ENCODE assay signal across 1 cellular context in the genomic region with DNA sequence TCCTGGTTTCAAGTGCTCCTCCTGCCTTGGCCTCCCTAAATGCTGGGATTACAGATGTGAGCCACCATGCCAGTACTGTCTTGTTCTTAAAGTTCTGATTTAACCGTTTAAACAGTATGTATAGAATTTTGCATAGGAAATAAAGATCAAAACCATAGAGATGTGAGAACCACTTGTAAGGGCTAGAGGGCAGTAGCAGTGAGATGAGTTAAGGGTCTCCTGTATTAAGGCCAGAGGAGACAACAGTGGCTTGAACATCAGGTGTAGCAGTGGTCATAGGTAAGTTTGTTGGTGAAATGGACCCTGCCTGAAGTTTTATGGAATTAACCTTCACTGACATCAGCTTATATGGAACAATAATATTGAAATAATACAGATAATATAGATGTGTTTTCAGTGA.
TF ChIP-seq lines count a peak whose summit lies in the region.

No MANE protein-coding gene starts in this region.

TF ChIP-seq in GM23338, 12 proteins besides CTCF, POLR2A, EP300 and RAD21 (continued from another document):
- TF ChIP-seq, protein P1, sequence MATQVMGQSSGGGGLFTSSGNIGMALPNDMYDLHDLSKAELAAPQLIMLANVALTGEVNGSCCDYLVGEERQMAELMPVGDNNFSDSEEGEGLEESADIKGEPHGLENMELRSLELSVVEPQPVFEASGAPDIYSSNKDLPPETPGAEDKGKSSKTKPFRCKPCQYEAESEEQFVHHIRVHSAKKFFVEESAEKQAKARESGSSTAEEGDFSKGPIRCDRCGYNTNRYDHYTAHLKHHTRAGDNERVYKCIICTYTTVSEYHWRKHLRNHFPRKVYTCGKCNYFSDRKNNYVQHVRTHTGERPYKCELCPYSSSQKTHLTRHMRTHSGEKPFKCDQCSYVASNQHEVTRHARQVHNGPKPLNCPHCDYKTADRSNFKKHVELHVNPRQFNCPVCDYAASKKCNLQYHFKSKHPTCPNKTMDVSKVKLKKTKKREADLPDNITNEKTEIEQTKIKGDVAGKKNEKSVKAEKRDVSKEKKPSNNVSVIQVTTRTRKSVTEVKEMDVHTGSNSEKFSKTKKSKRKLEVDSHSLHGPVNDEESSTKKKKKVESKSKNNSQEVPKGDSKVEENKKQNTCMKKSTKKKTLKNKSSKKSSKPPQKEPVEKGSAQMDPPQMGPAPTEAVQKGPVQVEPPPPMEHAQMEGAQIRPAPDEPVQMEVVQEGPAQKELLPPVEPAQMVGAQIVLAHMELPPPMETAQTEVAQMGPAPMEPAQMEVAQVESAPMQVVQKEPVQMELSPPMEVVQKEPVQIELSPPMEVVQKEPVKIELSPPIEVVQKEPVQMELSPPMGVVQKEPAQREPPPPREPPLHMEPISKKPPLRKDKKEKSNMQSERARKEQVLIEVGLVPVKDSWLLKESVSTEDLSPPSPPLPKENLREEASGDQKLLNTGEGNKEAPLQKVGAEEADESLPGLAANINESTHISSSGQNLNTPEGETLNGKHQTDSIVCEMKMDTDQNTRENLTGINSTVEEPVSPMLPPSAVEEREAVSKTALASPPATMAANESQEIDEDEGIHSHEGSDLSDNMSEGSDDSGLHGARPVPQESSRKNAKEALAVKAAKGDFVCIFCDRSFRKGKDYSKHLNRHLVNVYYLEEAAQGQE (IDR thresholded peaks at IDR 0.05; ENCODE audit: unreplicated experiment), result no peak
- TF ChIP-seq STAT1 (IDR thresholded peaks at IDR 0.05; ENCODE audit: unreplicated experiment), result no peak
- TF ChIP-seq, protein P2, sequence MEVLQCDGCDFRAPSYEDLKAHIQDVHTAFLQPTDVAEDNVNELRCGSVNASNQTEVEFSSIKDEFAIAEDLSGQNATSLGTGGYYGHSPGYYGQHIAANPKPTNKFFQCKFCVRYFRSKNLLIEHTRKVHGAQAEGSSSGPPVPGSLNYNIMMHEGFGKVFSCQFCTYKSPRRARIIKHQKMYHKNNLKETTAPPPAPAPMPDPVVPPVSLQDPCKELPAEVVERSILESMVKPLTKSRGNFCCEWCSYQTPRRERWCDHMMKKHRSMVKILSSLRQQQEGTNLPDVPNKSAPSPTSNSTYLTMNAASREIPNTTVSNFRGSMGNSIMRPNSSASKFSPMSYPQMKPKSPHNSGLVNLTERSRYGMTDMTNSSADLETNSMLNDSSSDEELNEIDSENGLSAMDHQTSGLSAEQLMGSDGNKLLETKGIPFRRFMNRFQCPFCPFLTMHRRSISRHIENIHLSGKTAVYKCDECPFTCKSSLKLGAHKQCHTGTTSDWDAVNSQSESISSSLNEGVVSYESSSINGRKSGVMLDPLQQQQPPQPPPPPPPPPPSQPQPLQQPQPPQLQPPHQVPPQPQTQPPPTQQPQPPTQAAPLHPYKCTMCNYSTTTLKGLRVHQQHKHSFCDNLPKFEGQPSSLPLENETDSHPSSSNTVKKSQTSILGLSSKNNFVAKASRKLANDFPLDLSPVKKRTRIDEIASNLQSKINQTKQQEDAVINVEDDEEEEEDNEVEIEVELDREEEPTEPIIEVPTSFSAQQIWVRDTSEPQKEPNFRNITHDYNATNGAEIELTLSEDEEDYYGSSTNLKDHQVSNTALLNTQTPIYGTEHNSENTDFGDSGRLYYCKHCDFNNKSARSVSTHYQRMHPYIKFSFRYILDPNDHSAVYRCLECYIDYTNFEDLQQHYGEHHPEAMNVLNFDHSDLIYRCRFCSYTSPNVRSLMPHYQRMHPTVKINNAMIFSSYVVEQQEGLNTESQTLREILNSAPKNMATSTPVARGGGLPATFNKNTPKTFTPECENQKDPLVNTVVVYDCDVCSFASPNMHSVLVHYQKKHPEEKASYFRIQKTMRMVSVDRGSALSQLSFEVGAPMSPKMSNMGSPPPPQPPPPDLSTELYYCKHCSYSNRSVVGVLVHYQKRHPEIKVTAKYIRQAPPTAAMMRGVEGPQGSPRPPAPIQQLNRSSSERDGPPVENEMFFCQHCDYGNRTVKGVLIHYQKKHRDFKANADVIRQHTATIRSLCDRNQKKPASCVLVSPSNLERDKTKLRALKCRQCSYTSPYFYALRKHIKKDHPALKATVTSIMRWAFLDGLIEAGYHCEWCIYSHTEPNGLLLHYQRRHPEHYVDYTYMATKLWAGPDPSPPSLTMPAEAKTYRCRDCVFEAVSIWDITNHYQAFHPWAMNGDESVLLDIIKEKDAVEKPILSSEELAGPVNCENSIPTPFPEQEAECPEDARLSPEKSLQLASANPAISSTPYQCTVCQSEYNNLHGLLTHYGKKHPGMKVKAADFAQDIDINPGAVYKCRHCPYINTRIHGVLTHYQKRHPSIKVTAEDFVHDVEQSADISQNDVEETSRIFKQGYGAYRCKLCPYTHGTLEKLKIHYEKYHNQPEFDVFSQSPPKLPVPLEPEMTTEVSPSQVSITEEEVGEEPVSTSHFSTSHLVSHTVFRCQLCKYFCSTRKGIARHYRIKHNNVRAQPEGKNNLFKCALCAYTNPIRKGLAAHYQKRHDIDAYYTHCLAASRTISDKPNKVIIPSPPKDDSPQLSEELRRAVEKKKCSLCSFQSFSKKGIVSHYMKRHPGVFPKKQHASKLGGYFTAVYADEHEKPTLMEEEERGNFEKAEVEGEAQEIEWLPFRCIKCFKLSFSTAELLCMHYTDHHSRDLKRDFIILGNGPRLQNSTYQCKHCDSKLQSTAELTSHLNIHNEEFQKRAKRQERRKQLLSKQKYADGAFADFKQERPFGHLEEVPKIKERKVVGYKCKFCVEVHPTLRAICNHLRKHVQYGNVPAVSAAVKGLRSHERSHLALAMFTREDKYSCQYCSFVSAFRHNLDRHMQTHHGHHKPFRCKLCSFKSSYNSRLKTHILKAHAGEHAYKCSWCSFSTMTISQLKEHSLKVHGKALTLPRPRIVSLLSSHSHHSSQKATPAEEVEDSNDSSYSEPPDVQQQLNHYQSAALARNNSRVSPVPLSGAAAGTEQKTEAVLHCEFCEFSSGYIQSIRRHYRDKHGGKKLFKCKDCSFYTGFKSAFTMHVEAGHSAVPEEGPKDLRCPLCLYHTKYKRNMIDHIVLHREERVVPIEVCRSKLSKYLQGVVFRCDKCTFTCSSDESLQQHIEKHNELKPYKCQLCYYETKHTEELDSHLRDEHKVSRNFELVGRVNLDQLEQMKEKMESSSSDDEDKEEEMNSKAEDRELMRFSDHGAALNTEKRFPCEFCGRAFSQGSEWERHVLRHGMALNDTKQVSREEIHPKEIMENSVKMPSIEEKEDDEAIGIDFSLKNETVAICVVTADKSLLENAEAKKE (CRISPR knock-in tag; IDR thresholded peaks at IDR 0.05), result no peak
- TF ChIP-seq CREB1 (CRISPR knock-in tag; IDR thresholded peaks at IDR 0.05; ENCODE audit: low read depth), result no peak
- TF ChIP-seq EZH2 (IDR thresholded peaks at IDR 0.05; ENCODE audit: low read depth, unreplicated experiment), result no peak
